Comparison of ENCODE assay signal across 10 cellular contexts in the genomic region with DNA sequence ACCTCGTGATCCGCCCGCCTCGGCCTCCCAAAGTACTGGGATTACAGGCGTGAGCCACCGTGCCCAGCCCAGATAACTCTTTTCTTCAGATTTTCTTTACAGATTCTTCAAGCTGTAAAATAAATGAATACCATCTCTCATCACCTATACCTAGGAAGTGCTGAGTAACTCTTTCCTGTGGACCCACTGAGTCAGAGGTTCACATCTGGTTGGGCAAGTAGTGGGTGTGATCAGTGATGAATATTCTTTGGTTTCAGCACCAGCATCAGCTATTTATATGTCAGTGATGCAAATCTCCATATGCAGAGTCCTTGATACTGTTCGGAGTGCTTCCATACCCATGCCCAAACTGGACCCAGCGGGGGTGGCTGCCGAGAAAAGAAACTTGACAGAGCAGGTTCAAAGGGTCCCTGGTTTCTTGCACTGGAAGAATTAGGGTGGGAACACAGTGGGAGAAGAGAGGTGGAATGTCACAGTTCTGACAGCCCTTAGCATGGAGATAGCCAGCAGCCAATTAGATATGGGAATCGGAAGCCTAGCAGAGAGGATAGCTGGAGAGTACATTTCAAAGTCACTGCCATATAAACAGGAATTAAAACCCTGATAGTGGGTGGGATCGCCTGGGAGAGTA.
DNase-seq lines count a peak whose midpoint lies in the region; ATAC-seq and TF ChIP-seq lines count a peak whose summit lies in the region.
"Had no signal": no experiment of that assay in that cellular context is flagged by ENCODE, and none has a peak within 500 bp of the region (broad histone marks: within the 10 kb centered on the region; RNA-seq: fewer than 3 reads in every experiment).

No MANE protein-coding gene starts in this region.

- peaks cover 13% of the 10 kb centered on the region for H3K9me3 Mint-ChIP-seq in activated naive CD8-positive, alpha-beta T cell treated with anti-CD3 and anti-CD28 coated beads, Interleukin-2, amount 50 U/mL, for 24 hours
- H3K9me3 Mint-ChIP-seq: central memory CD8-positive, alpha-beta T cell had no signal

- peak overlapping the region; percentile 100 for H3K27ac Mint-ChIP-seq in activated naive CD8-positive, alpha-beta T cell treated with anti-CD3 and anti-CD28 coated beads, Interleukin-2, amount 50 U/mL, for 24 hours

- 90 to 95% (median 93%) methylated on average over 11 of the region's 11 CpGs for WGBS in psoas muscle, 3 donors

- peak overlapping the region; percentile 51 for H3K4me3 Mint-ChIP-seq in activated naive CD8-positive, alpha-beta T cell treated with anti-CD3 and anti-CD28 coated beads, Interleukin-2, amount 50 U/mL, for 24 hours
- H3K4me3 Mint-ChIP-seq: central memory CD8-positive, alpha-beta T cell had no signal

- no peaks in the 10 kb centered on the region for H3K27me3 Mint-ChIP-seq in activated naive CD8-positive, alpha-beta T cell treated with anti-CD3 and anti-CD28 coated beads, Interleukin-2, amount 50 U/mL, for 24 hours
- H3K27me3 Mint-ChIP-seq: central memory CD8-positive, alpha-beta T cell had no signal

- no peaks in the 10 kb centered on the region for H3K9me2 ChIP-seq in PC-9 (ENCODE audit: insufficient read depth)

- H3K27me3 ChIP-seq in PC-9 (ENCODE audit: insufficient read depth, low read depth) = no peaks in the 10 kb centered on the region
- H3K27me3 ChIP-seq in psoas muscle (ENCODE audit: insufficient read depth in 3 of 3, low read length in 2 of 3) = no peaks in the 10 kb centered on the region

- POLR2A ChIA-PET in PC-9 (lab: Charles Lee; ENCODE audit: unreplicated experiment) = interaction anchor here (0.5 to 1.5 kb wide), 15 partner anchors 25 to 89 kb away, joined by 3 to 15 read pairs (median 5); partner anchors contain the start of genes FLOT1 and IER3

- H3K9me3 ChIP-seq in PC-9 (ENCODE audit: insufficient read depth, low read depth) (no peaks in the 10 kb centered on the region), psoas muscle (no peaks in the 10 kb centered on the region)

- no peaks in the 10 kb centered on the region for H3K36me3 ChIP-seq in PC-9 (ENCODE audit: low read depth)
- H3K36me3 ChIP-seq in psoas muscle (ENCODE audit: insufficient read depth in 1 of 2, low read depth in 1 of 2) = no peaks in the 10 kb centered on the region

- H3F3A ChIP-seq in PC-9 (ENCODE audit: insufficient read depth, low read depth) = peaks cover 56% of the 10 kb centered on the region

- peaks cover 36% of the 10 kb centered on the region for H3K36me3 Mint-ChIP-seq in activated naive CD8-positive, alpha-beta T cell treated with anti-CD3 and anti-CD28 coated beads, Interleukin-2, amount 50 U/mL, for 24 hours (ENCODE audit: low read depth)

- no peak overlapping the region for H2AFZ ChIP-seq in PC-9

- H3K4me1 ChIP-seq in PC-9 (replicated peaks; ENCODE audit: insufficient read depth) (peaks cover 78% of the 10 kb centered on the region), psoas muscle (peaks cover 13% of the 10 kb centered on the region)

- H3K4me1 Mint-ChIP-seq in activated naive CD8-positive, alpha-beta T cell treated with anti-CD3 and anti-CD28 coated beads, Interleukin-2, amount 50 U/mL, for 24 hours = peaks cover 88% of the 10 kb centered on the region

- TF ChIP-seq CTCF in AG10803 (conservative IDR thresholded peaks at IDR 0.05; ENCODE audit: low read length) (no peak), PC-9 (conservative IDR thresholded peaks at IDR 0.05) (no peak), psoas muscle (IDR thresholded peaks at IDR 0.05) (no peak)

- intact Hi-C loops in PC-9 (cut with micrococcal nuclease; ENCODE audit: unreplicated experiment) = loop anchor here (2.0 kb wide), 1 partner anchor 133 kb away; the partner anchor contains the start of gene PPP1R18
- intact Hi-C loops in psoas muscle (cut with DNase I) = no loop called here

- no TSS peak for BruUV-seq in PC-9 (replicated peaks; lab: Mats Ljungman, UMichigan)

- CTCF ChIA-PET in PC-9 (lab: Charles Lee) = interaction anchor here (0.5 to 2.8 kb wide), 11 partner anchors 38 to 295 kb away, joined by 3 to 15 read pairs (median 3); partner anchors contain the start of genes DHX16, FLOT1 and PSORS1C1

- peak; percentile 57 for ATAC-seq in activated naive CD8-positive, alpha-beta T cell treated with anti-CD3 and anti-CD28 coated beads, Interleukin-2, amount 50 U/mL, for 24 hours
- ATAC-seq in psoas muscle (peak in 3 of 4 donors; percentile 29 to 64 (median 33)), HG03159 (IDR thresholded peaks at IDR 0.05; ENCODE audit: unreplicated experiment) (no peak)

- peak overlapping the region; percentile 68 for H3K4me2 ChIP-seq in PC-9

- no peaks in the 10 kb centered on the region for H3K79me2 ChIP-seq in PC-9 (ENCODE audit: low read depth)

- H3K27ac ChIP-seq in PC-9 (peak overlapping the region; percentile 96), psoas muscle (peak overlapping the region; percentile 50)

- no peaks in the 10 kb centered on the region for H4K20me1 ChIP-seq in PC-9 (ENCODE audit: insufficient read depth)

- DNase-seq in AG10803 (ENCODE audit: low read depth) (peak; percentile 40), PC-9 (no peak), psoas muscle (no peak), A172 (ENCODE audit: low spot score) (no peak), mucosa of gallbladder (ENCODE audit: low spot score) (no peak), cerebellum (ENCODE audit: low spot score) (no peak)
- peak; percentile 65 for DNase-seq in activated naive CD8-positive, alpha-beta T cell treated with anti-CD3 and anti-CD28 coated beads, Interleukin-2, amount 50 U/mL, for 24 hours
- DNase-seq: NCI-H2029 had no signal

- H3K4me3 ChIP-seq in AG10803 (ENCODE audit: low read length) (no peak overlapping the region), PC-9 (no peak overlapping the region), psoas muscle (no peak overlapping the region)

Comparison
In these comparisons a context has a peak if more than half of its experiments do, and no peak if none do; other contexts are left out.
1. DNase-seq: peak in AG10803 (single experiment) and activated naive CD8-positive, alpha-beta T cell treated with anti-CD3 and anti-CD28 coated beads, Interleukin-2, amount 50 U/mL, for 24 hours (single experiment); none in PC-9 (0 of 2), psoas muscle (0 of 2), A172 (single experiment), mucosa of gallbladder (single experiment) and cerebellum (single experiment).